In genomic region chr3:107810195-107811071, GRCh38 we compare ENCODE assay signal across 8 cellular contexts.
DNase-seq lines count a peak whose midpoint lies in the region; ATAC-seq and TF ChIP-seq lines count a peak whose summit lies in the region.
"Had no signal": no experiment of that assay in that cellular context is flagged by ENCODE, and none has a peak within 500 bp of the region (broad histone marks: within the 10 kb centered on the region; RNA-seq: fewer than 3 reads in every experiment).

No MANE protein-coding gene starts in this region.

- no peak overlapping the region for H3K4me3 ChIP-seq in SJCRH30

- 0 out of 2 replicates have a peak, but pooled peaks cover 2% of the 10 kb centered on the region for H3K36me3 ChIP-seq in SJCRH30

- peaks cover 15% of the 10 kb centered on the region for H3K36me3 Mint-ChIP-seq in activated CD8-positive, alpha-beta T cell treated with anti-CD3 and anti-CD28 coated beads for 36 hours (ENCODE audit: low read depth)

- DNase-seq in GM20000 (ENCODE audit: low spot score) (peak; percentile 19), retina (peak; percentile 38), SJCRH30 (no peak), mesenteric fat pad (ENCODE audit: low spot score) (no peak), head of caudate nucleus (no peak)
- DNase-seq in activated CD8-positive, alpha-beta T cell treated with anti-CD3 and anti-CD28 coated beads for 36 hours: no peak
- DNase-seq: stimulated activated CD4-positive, alpha-beta T cell treated with anti-CD3 and anti-CD28 coated beads, Interleukin-15, amount 100 ng/mL, for 24 hours had no signal

- TF ChIP-seq CTCF in GM20000 (IDR thresholded peaks at IDR 0.05; ENCODE audit: extremely low read depth, missing control alignments): no peak
- no peak for TF ChIP-seq CTCF in activated CD8-positive, alpha-beta T cell treated with anti-CD3 and anti-CD28 coated beads for 36 hours (IDR thresholded peaks at IDR 0.05)

- intact Hi-C loops in activated CD8-positive, alpha-beta T cell treated with anti-CD3 and anti-CD28 coated beads for 36 hours (cut with micrococcal nuclease): no loop called here
- intact Hi-C loops in head of caudate nucleus (cut with DNase I): no loop called here

- no peaks in the 10 kb centered on the region for H3K9me3 Mint-ChIP-seq in activated CD8-positive, alpha-beta T cell treated with anti-CD3 and anti-CD28 coated beads for 36 hours

- H3K27ac ChIP-seq in SJCRH30: no peak overlapping the region

- no peak overlapping the region for H3K27ac Mint-ChIP-seq in activated CD8-positive, alpha-beta T cell treated with anti-CD3 and anti-CD28 coated beads for 36 hours

- no peaks in the 10 kb centered on the region for H3K9me3 ChIP-seq in SJCRH30 (replicated peaks)

- peak; percentile 52 for ATAC-seq in HG03520 (IDR thresholded peaks at IDR 0.05; ENCODE audit: unreplicated experiment)
- ATAC-seq in activated CD8-positive, alpha-beta T cell treated with anti-CD3 and anti-CD28 coated beads for 36 hours: peak; percentile 45

- H3K4me1 ChIP-seq in SJCRH30: peaks cover 5% of the 10 kb centered on the region; the same call in 1 of the 2 replicates

- no peaks in the 10 kb centered on the region for H3K27me3 ChIP-seq in SJCRH30

- H3K27me3 Mint-ChIP-seq in activated CD8-positive, alpha-beta T cell treated with anti-CD3 and anti-CD28 coated beads for 36 hours: no peaks in the 10 kb centered on the region

- POLR2A ChIA-PET in activated CD8-positive, alpha-beta T cell treated with anti-CD3 and anti-CD28 coated beads for 36 hours (lab: Charles Lee): interaction anchor here (0.6 kb wide), 1 partner anchor 27 kb away, joined by 3 read pairs; no protein-coding TSS in a partner anchor

- H3K4me3 Mint-ChIP-seq in activated CD8-positive, alpha-beta T cell treated with anti-CD3 and anti-CD28 coated beads for 36 hours: no peak overlapping the region

- peaks cover 10% of the 10 kb centered on the region for H3K4me1 Mint-ChIP-seq in activated CD8-positive, alpha-beta T cell treated with anti-CD3 and anti-CD28 coated beads for 36 hours (ENCODE audit: low read depth)

- CTCF ChIA-PET in activated CD8-positive, alpha-beta T cell treated with anti-CD3 and anti-CD28 coated beads for 36 hours (lab: Charles Lee): interaction anchor here (0.6 to 1.6 kb wide), 3 partner anchors 10 to 59 kb away, joined by 3 to 6 read pairs (median 3); no protein-coding TSS in a partner anchor

Comparison
In these comparisons a context has a peak if more than half of its experiments do, and no peak if none do; other contexts are left out.
1. DNase-seq: peak in GM20000 (single experiment) and retina (single experiment); none in activated CD8-positive, alpha-beta T cell treated with anti-CD3 and anti-CD28 coated beads for 36 hours (single experiment), SJCRH30 (0 of 2), mesenteric fat pad (single experiment) and head of caudate nucleus (0 of 42).